In genomic region chr16:30120340-30121105, GRCh38 we compare ENCODE assay signal across 19 cellular contexts. TPM values are rescaled to one million over a fixed set of nuclear protein-coding genes. Genes with fewer than 3 reads are reported as not detected.
DNase-seq lines count a peak whose midpoint lies in the region; ATAC-seq and TF ChIP-seq lines count a peak whose summit lies in the region.
"Had no signal": no experiment of that assay in that cellular context is flagged by ENCODE, and none has a peak within 500 bp of the region (broad histone marks: within the 10 kb centered on the region; RNA-seq: fewer than 3 reads in every experiment).

No MANE protein-coding gene starts in this region.

- H3K9me3 Mint-ChIP-seq in activated CD8-positive, alpha-beta memory T cell treated with anti-CD3 and anti-CD28 coated beads, Interleukin-2, amount 10 ng/mL, durations not matched to agents 7 days and 5 days (ENCODE audit: low read depth), result no peaks in the 10 kb centered on the region
- no peaks in the 10 kb centered on the region for H3K9me3 Mint-ChIP-seq in T-helper 1 cell treated with Interleukin-12 subunit alpha and Interleukin-12 subunit beta and Interleukin-4 antibody, amounts not matched to agents 30 μg/mL and 1 μg/mL, for 36 hours
- no peaks in the 10 kb centered on the region for H3K9me3 Mint-ChIP-seq in immature natural killer cell
- H3K9me3 Mint-ChIP-seq: dendritic cell treated with granulocyte-macrophage colony-stimulating factor and Interleukin-4, amounts not matched to agents 40 ng/mL and 50 ng/mL, for 4 days had no signal

- peaks cover 35% of the 10 kb centered on the region for H3K4me1 Mint-ChIP-seq in activated CD8-positive, alpha-beta memory T cell treated with anti-CD3 and anti-CD28 coated beads, Interleukin-2, amount 10 ng/mL, durations not matched to agents 7 days and 5 days
- H3K4me1 Mint-ChIP-seq in T-helper 1 cell treated with Interleukin-12 subunit alpha and Interleukin-12 subunit beta and Interleukin-4 antibody, amounts not matched to agents 30 μg/mL and 1 μg/mL, for 36 hours (ENCODE audit: low read depth), result peaks cover 16% of the 10 kb centered on the region
- peaks cover 31 to 33% of the 10 kb centered on the region in 2 donors for H3K4me1 Mint-ChIP-seq in immature natural killer cell

- H3K27ac Mint-ChIP-seq in activated CD8-positive, alpha-beta memory T cell treated with anti-CD3 and anti-CD28 coated beads, Interleukin-2, amount 10 ng/mL, durations not matched to agents 7 days and 5 days, result peak overlapping the region; percentile 68
- peak overlapping the region; percentile 64 for H3K27ac Mint-ChIP-seq in T-helper 1 cell treated with Interleukin-12 subunit alpha and Interleukin-12 subunit beta and Interleukin-4 antibody, amounts not matched to agents 30 μg/mL and 1 μg/mL, for 36 hours
- peak overlapping the region; percentile 12 to 91 (median 85) for H3K27ac Mint-ChIP-seq in immature natural killer cell

- no peak for TF ChIP-seq POLR2A in spleen (IDR thresholded peaks at IDR 0.05)

- DNase-seq in activated CD8-positive, alpha-beta memory T cell treated with anti-CD3 and anti-CD28 coated beads, Interleukin-2, amount 10 ng/mL, durations not matched to agents 7 days and 5 days, result no peak
- DNase-seq in activated CD8-positive, alpha-beta memory T cell treated with anti-CD3 and anti-CD28 coated beads, Interleukin-2, amount 50 U/mL, for 4 hours, result no peak
- DNase-seq in immature natural killer cell, result peak in 1 of 3 donors; percentile 13
- no peak for DNase-seq in spleen
- no peak for DNase-seq in DMS114 treated with DMSO at 0.1 percent for 48 hours (lab: John Stamatoyannopoulos, UW; ENCODE audit: unreplicated experiment)
- DNase-seq in dermis blood vessel endothelial cell, result no peak
- DNase-seq: ACHN, amniotic stem cell, DMS 273 treated with DMSO at 0.1 percent for 48 hours, islet precursor cell, KBM-7, NCI-H1436, NCI-H524 treated with DMSO at 0.1 percent for 48 hours, nucleus accumbens had no signal

- no peaks in the 10 kb centered on the region for H3K9me3 ChIP-seq in spleen
- H3K9me3 ChIP-seq: thoracic aorta had no signal

- CTCF ChIA-PET in activated CD8-positive, alpha-beta memory T cell treated with anti-CD3 and anti-CD28 coated beads, Interleukin-2, amount 10 ng/mL, durations not matched to agents 7 days and 5 days (lab: Charles Lee), result interaction anchor here (1.1 to 1.7 kb wide), 4 partner anchors 8 to 28 kb away, joined by 4 to 9 read pairs (median 4); partner anchors contain the start of gene TBX6

- WGBS in spleen, 5 donors, result 83 to 93% (median 86%) methylated on average over 3 of the region's 3 CpGs

- no peak overlapping the region for H3K4me3 ChIP-seq in spleen
- H3K4me3 ChIP-seq: smooth muscle cell, thoracic aorta had no signal

- peaks cover 12 to 50% (median 35%) of the 10 kb centered on the region in 6 donors for H3K4me1 ChIP-seq in spleen

- no peak for TF ChIP-seq CTCF in spleen (IDR thresholded peaks at IDR 0.05 in 8 of 11, conservative IDR thresholded peaks at IDR 0.05 in 3 of 11)

- H3K27ac ChIP-seq in spleen, result peak overlapping the region; percentile 88 to 96 (median 94)

- peaks cover 0 to 61% (median 33%) of the 10 kb centered on the region in 6 donors for H3K36me3 ChIP-seq in spleen

- no peaks in the 10 kb centered on the region for H3K27me3 ChIP-seq in spleen (replicated peaks in 1 of 7)

- intact Hi-C loops in spleen (cut with DNase I; ENCODE audit: low total_unique reads), result no loop called here

- no peak overlapping the region for H3K4me3 Mint-ChIP-seq in activated CD8-positive, alpha-beta memory T cell treated with anti-CD3 and anti-CD28 coated beads, Interleukin-2, amount 10 ng/mL, durations not matched to agents 7 days and 5 days
- peak overlapping the region; percentile 50 for H3K4me3 Mint-ChIP-seq in T-helper 1 cell treated with Interleukin-12 subunit alpha and Interleukin-12 subunit beta and Interleukin-4 antibody, amounts not matched to agents 30 μg/mL and 1 μg/mL, for 36 hours
- H3K4me3 Mint-ChIP-seq in immature natural killer cell, result peak overlapping the region; percentile 18 to 69 (median 57)
- H3K4me3 Mint-ChIP-seq: dendritic cell treated with granulocyte-macrophage colony-stimulating factor and Interleukin-4, amounts not matched to agents 40 ng/mL and 50 ng/mL, for 4 days had no signal

- H3K36me3 Mint-ChIP-seq in activated CD8-positive, alpha-beta memory T cell treated with anti-CD3 and anti-CD28 coated beads, Interleukin-2, amount 10 ng/mL, durations not matched to agents 7 days and 5 days, result peaks cover 15% of the 10 kb centered on the region
- H3K36me3 Mint-ChIP-seq in T-helper 1 cell treated with Interleukin-12 subunit alpha and Interleukin-12 subunit beta and Interleukin-4 antibody, amounts not matched to agents 30 μg/mL and 1 μg/mL, for 36 hours (ENCODE audit: low read depth), result peaks cover 7% of the 10 kb centered on the region
- peaks cover 0 to 6% (median 4%) of the 10 kb centered on the region in 3 donors for H3K36me3 Mint-ChIP-seq in immature natural killer cell

- no peak for ATAC-seq in activated CD8-positive, alpha-beta memory T cell treated with anti-CD3 and anti-CD28 coated beads, Interleukin-2, amount 10 ng/mL, durations not matched to agents 7 days and 5 days
- no peak for ATAC-seq in GM21360 (IDR thresholded peaks at IDR 0.05; ENCODE audit: unreplicated experiment)

- no peaks in the 10 kb centered on the region for H3K27me3 Mint-ChIP-seq in activated CD8-positive, alpha-beta memory T cell treated with anti-CD3 and anti-CD28 coated beads, Interleukin-2, amount 10 ng/mL, durations not matched to agents 7 days and 5 days
- H3K27me3 Mint-ChIP-seq in T-helper 1 cell treated with Interleukin-12 subunit alpha and Interleukin-12 subunit beta and Interleukin-4 antibody, amounts not matched to agents 30 μg/mL and 1 μg/mL, for 36 hours (ENCODE audit: low read depth), result no peaks in the 10 kb centered on the region
- peaks cover 0 to 4% (median 0%) of the 10 kb centered on the region in 3 donors for H3K27me3 Mint-ChIP-seq in immature natural killer cell (ENCODE audit: low read depth in 3 of 3)
- H3K27me3 Mint-ChIP-seq: dendritic cell treated with granulocyte-macrophage colony-stimulating factor and Interleukin-4, amounts not matched to agents 40 ng/mL and 50 ng/mL, for 4 days had no signal

RNA-seq across cellular contexts. Expression of gene MAPK3, which starts 2.5 kb away (rescaled TPM):
- total RNA-seq in activated CD8-positive, alpha-beta memory T cell treated with anti-CD3 and anti-CD28 coated beads, Interleukin-2, amount 10 ng/mL, durations not matched to agents 7 days and 5 days, result 10 to 100 TPM; 67.1 to 95.1 TPM
- polyA plus RNA-seq in immature natural killer cell (1 to 10 TPM; 4.3 to 6.4 (median 5.8) TPM), spleen (10 to 100 TPM; 28.3 to 61.4 (median 32.8) TPM)
- total RNA-seq in spleen (100 to 1,000 TPM in 1 of 7 donors, 10 to 100 TPM in 6; 42.3 to 117 (median 93.0) TPM), dermis blood vessel endothelial cell (38.7 and 60.6 TPM in 2 replicates)

RNA-seq across cellular contexts. Expression of gene GDPD3, which starts 7.2 kb away (rescaled TPM):
- 10 to 100 TPM in 1 of 2 experiments, 1 to 10 TPM in 1; 8.1 to 19.5 TPM for total RNA-seq in activated CD8-positive, alpha-beta memory T cell treated with anti-CD3 and anti-CD28 coated beads, Interleukin-2, amount 10 ng/mL, durations not matched to agents 7 days and 5 days
- polyA plus RNA-seq in immature natural killer cell (not detected), spleen (10 to 100 TPM in 2 of 3 donors, 1 to 10 TPM in 1; 5.1 to 18.0 (median 14.5) TPM)
- total RNA-seq in spleen (10 to 100 TPM in 4 of 7 donors, 1 to 10 TPM in 3; 4.3 to 15.2 (median 10.2) TPM), dermis blood vessel endothelial cell (1.1 and 2.2 TPM in 2 replicates)

RNA-seq across cellular contexts. Expression of gene YPEL3, which starts 24.5 kb away (rescaled TPM):
- total RNA-seq in activated CD8-positive, alpha-beta memory T cell treated with anti-CD3 and anti-CD28 coated beads, Interleukin-2, amount 10 ng/mL, durations not matched to agents 7 days and 5 days, result 10 to 100 TPM; 47.2 to 47.8 TPM
- polyA plus RNA-seq in immature natural killer cell (100 to 1,000 TPM; 248 to 354 (median 284) TPM), spleen (100 to 1,000 TPM; 152 to 234 (median 223) TPM)
- total RNA-seq in spleen (100 to 1,000 TPM; 108 to 208 (median 127) TPM), dermis blood vessel endothelial cell (25.0 and 28.2 TPM in 2 replicates)

RNA-seq across cellular contexts. Expression of gene TBX6, which starts 28.8 kb away (rescaled TPM):
- 1 to 10 TPM; 2.0 to 2.9 TPM for total RNA-seq in activated CD8-positive, alpha-beta memory T cell treated with anti-CD3 and anti-CD28 coated beads, Interleukin-2, amount 10 ng/mL, durations not matched to agents 7 days and 5 days
- polyA plus RNA-seq in immature natural killer cell, result not detected
- 1 to 10 TPM in 5 of 7 donors, under 1 TPM in 1, not detected in 1; 0.66 to 3.4 (median 2.2) TPM for total RNA-seq in spleen
- 1 to 10 TPM; 1.4 to 2.2 (median 1.6) TPM for polyA plus RNA-seq in spleen
- 0.17 and 0.23 TPM in 2 replicates for total RNA-seq in dermis blood vessel endothelial cell

RNA-seq across cellular contexts. Expression of gene PPP4C, which starts 44.7 kb away (rescaled TPM):
- total RNA-seq in activated CD8-positive, alpha-beta memory T cell treated with anti-CD3 and anti-CD28 coated beads, Interleukin-2, amount 10 ng/mL, durations not matched to agents 7 days and 5 days, result 100 to 1,000 TPM; 149 to 161 TPM
- 100 to 1,000 TPM; 244 to 365 (median 317) TPM for polyA plus RNA-seq in immature natural killer cell
- total RNA-seq in spleen, result 10 to 100 TPM; 43.9 to 88.6 (median 74.8) TPM
- 100 to 1,000 TPM in 1 of 3 donors, 10 to 100 TPM in 2; 73.0 to 128 (median 91.1) TPM for polyA plus RNA-seq in spleen
- total RNA-seq in dermis blood vessel endothelial cell, result 220 and 256 TPM in 2 replicates
